In genomic region chr19:7099597-7099921, GRCh38 we compare ENCODE assay signal across 9 cellular contexts. TPM values are rescaled to one million over a fixed set of nuclear protein-coding genes. Genes with fewer than 3 reads are reported as not detected.
DNase-seq lines count a peak whose midpoint lies in the region; ATAC-seq and TF ChIP-seq lines count a peak whose summit lies in the region.
"Had no signal": no experiment of that assay in that cellular context is flagged by ENCODE, and none has a peak within 500 bp of the region (broad histone marks: within the 10 kb centered on the region; RNA-seq: fewer than 3 reads in every experiment).

No MANE protein-coding gene starts in this region.

- TF ChIP-seq POLR2A in HCT116 (IDR thresholded peaks at IDR 0.05; ENCODE audit: borderline replicate concordance, extremely low read depth, insufficient read depth, insufficient read length) = no peak

- H3K27me3 ChIP-seq in HCT116 (ENCODE audit: insufficient read depth, low read length) = no peaks in the 10 kb centered on the region
- no peaks in the 10 kb centered on the region for H3K27me3 ChIP-seq in iPS-18a (ENCODE audit: control insufficient read depth, insufficient read depth, low read length)

- peak overlapping the region; percentile 76 for H3K4me2 ChIP-seq in HCT116 (ENCODE audit: low read length)

- H3K9me2 ChIP-seq in HCT116 (ENCODE audit: insufficient read depth) = no peaks in the 10 kb centered on the region

- H3K36me3 ChIP-seq in HCT116 (ENCODE audit: control insufficient read depth in 1 of 2, insufficient read depth in 2 of 2, low read length in 2 of 2) (no peaks in the 10 kb centered on the region), iPS-18a (ENCODE audit: control insufficient read depth, low read depth, low read length) (no peaks in the 10 kb centered on the region)

- peak overlapping the region; percentile 87 for H3K27ac ChIP-seq in HCT116 (ENCODE audit: low read depth, low read length)
- no peak overlapping the region for H3K27ac ChIP-seq in iPS-18a (ENCODE audit: low read length)

- RAD21 ChIA-PET in HCT116 (lab: Charles Lee; ENCODE audit: low non-redundant PET in 1 of 2, low total read pairs in 2 of 2, uncharacterized antibody in 2 of 2, unreplicated experiment in 2 of 2) = interaction anchor here (0.7 to 1.3 kb wide), 3 partner anchors 195 to 255 kb away, joined by 3 to 6 read pairs (median 4); partner anchors contain the start of gene INSR (in 1 of the 2)

- DNase-seq in HCT116 (ENCODE audit: low read depth, low spot score) (no peak), Ammon's horn (ENCODE audit: low spot score) (no peak), GOT3 (lab: John Stamatoyannopoulos, UW) (no peak), CD1c-positive myeloid dendritic cell (ENCODE audit: extremely low spot score) (no peak)
- no peak for DNase-seq in activated CD8-positive, alpha-beta T cell treated with anti-CD3 and anti-CD28 coated beads for 36 hours
- DNase-seq in stimulated activated CD8-positive, alpha-beta memory T cell treated with anti-CD3 and anti-CD28 coated beads, Interleukin-4, amount 100 ng/mL, for 48 hours = peak; percentile 93

- peak overlapping the region; percentile 84 for H3K27ac Mint-ChIP-seq in activated CD8-positive, alpha-beta T cell treated with anti-CD3 and anti-CD28 coated beads for 36 hours

- no peaks in the 10 kb centered on the region for H4K20me1 ChIP-seq in HCT116 (ENCODE audit: insufficient read depth)

- intact Hi-C loops in HCT116 (cut with micrococcal nuclease) = no loop called here
- intact Hi-C loops in activated CD8-positive, alpha-beta T cell treated with anti-CD3 and anti-CD28 coated beads for 36 hours (cut with micrococcal nuclease) = no loop called here

- CTCF ChIA-PET in HCT116 (lab: Charles Lee) = interaction anchor here (0.6 to 2.0 kb wide), 13 partner anchors 10 to 973 kb away, joined by 3 to 12 read pairs (median 4); partner anchors contain the start of gene TRAPPC5
- CTCF ChIA-PET in activated CD8-positive, alpha-beta T cell treated with anti-CD3 and anti-CD28 coated beads for 36 hours (lab: Charles Lee) = interaction anchor here (0.7 to 5.4 kb wide), 13 partner anchors 31 to 871 kb away, joined by 3 to 57 read pairs (median 4); partner anchors contain the start of gene ARHGEF18

- POLR2A ChIA-PET in HCT116 (lab: Charles Lee) = interaction anchor here (0.7 to 1.2 kb wide), 5 partner anchors 13 to 423 kb away, joined by 3 to 10 read pairs (median 3); partner anchors contain the start of genes MCOLN1 and ZNF557
- POLR2A ChIA-PET in activated CD8-positive, alpha-beta T cell treated with anti-CD3 and anti-CD28 coated beads for 36 hours (lab: Charles Lee) = interaction anchor here (1.0 to 1.1 kb wide), 3 partner anchors 23 to 249 kb away, joined by 3 to 5 read pairs (median 3); partner anchors contain the start of genes ARHGEF18 and ZNF557

- H3K79me2 ChIP-seq in HCT116 (ENCODE audit: insufficient read depth, low read length) = no peaks in the 10 kb centered on the region

- peak overlapping the region; percentile 67 for H3K9ac ChIP-seq in HCT116 (ENCODE audit: low read length)
- peak overlapping the region; percentile 83 for H3K9ac ChIP-seq in iPS-18a (ENCODE audit: low read length)

- H3K27me3 Mint-ChIP-seq in activated CD8-positive, alpha-beta T cell treated with anti-CD3 and anti-CD28 coated beads for 36 hours = no peaks in the 10 kb centered on the region

- H3K9me3 Mint-ChIP-seq in activated CD8-positive, alpha-beta T cell treated with anti-CD3 and anti-CD28 coated beads for 36 hours = peaks cover 28% of the 10 kb centered on the region

- ATAC-seq in HCT116 = no peak
- ATAC-seq in activated CD8-positive, alpha-beta T cell treated with anti-CD3 and anti-CD28 coated beads for 36 hours = no peak
- no peak for ATAC-seq in GM21360 (IDR thresholded peaks at IDR 0.05; ENCODE audit: unreplicated experiment)

- no TSS peak for BruUV-seq in HCT116 (replicated peaks; lab: Mats Ljungman, UMichigan)

- peaks cover 4 to 18% of the 10 kb centered on the region in 2 experiments; a peak in 3 of 4 replicates for H3K4me1 ChIP-seq in HCT116 (ENCODE audit: control insufficient read depth in 1 of 2, insufficient read depth in 2 of 2, low read length in 2 of 2)
- H3K4me1 ChIP-seq in iPS-18a (ENCODE audit: control insufficient read depth, low read depth, low read length) = peaks cover 3% of the 10 kb centered on the region

- H3K36me3 Mint-ChIP-seq in activated CD8-positive, alpha-beta T cell treated with anti-CD3 and anti-CD28 coated beads for 36 hours (ENCODE audit: low read depth) = peaks cover 14% of the 10 kb centered on the region

- H3K4me1 Mint-ChIP-seq in activated CD8-positive, alpha-beta T cell treated with anti-CD3 and anti-CD28 coated beads for 36 hours (ENCODE audit: low read depth) = peaks cover 16% of the 10 kb centered on the region

- peaks cover 0 to 6% of the 10 kb centered on the region in 2 experiments; a peak in 1 of 4 replicates for H3K9me3 ChIP-seq in HCT116 (ENCODE audit: control insufficient read depth in 1 of 2, insufficient read depth in 1 of 2, low read depth in 1 of 2, low read length in 2 of 2)
- peaks cover 6% of the 10 kb centered on the region for H3K9me3 ChIP-seq in iPS-18a (ENCODE audit: control insufficient read depth, low read depth, low read length)

- no peak overlapping the region for H2AFZ ChIP-seq in HCT116 (ENCODE audit: low read depth, low read length, poor library complexity, severe bottlenecking)

- H3K4me3 Mint-ChIP-seq in activated CD8-positive, alpha-beta T cell treated with anti-CD3 and anti-CD28 coated beads for 36 hours = peak overlapping the region; percentile 87

- TF ChIP-seq CTCF in HCT116 (IDR thresholded peaks at IDR 0.05 in 2 of 3, conservative IDR thresholded peaks at IDR 0.05 in 1 of 3; ENCODE audit: borderline replicate concordance in 1 of 3, insufficient read depth in 1 of 3, low read depth in 2 of 3, low read length in 2 of 3) = no peak
- no peak for TF ChIP-seq CTCF in activated CD8-positive, alpha-beta T cell treated with anti-CD3 and anti-CD28 coated beads for 36 hours (IDR thresholded peaks at IDR 0.05)

- no peak for TF ChIP-seq RAD21 in HCT116 (IDR thresholded peaks at IDR 0.05; ENCODE audit: low read depth)

- H3K4me3 ChIP-seq in HCT116 (replicated peaks in 1 of 2; ENCODE audit: low read depth in 1 of 2, low read length in 2 of 2) = peak overlapping the region; percentile 63 to 76
- peak overlapping the region; percentile 67 for H3K4me3 ChIP-seq in iPS-18a (ENCODE audit: low read length)

TF ChIP-seq in HCT116, 20 proteins besides CTCF, POLR2A, EP300 and RAD21 (continues in another document):
- TF ChIP-seq REST (IDR thresholded peaks at IDR 0.05; ENCODE audit: low read depth) = no peak
- TF ChIP-seq, protein P1, sequence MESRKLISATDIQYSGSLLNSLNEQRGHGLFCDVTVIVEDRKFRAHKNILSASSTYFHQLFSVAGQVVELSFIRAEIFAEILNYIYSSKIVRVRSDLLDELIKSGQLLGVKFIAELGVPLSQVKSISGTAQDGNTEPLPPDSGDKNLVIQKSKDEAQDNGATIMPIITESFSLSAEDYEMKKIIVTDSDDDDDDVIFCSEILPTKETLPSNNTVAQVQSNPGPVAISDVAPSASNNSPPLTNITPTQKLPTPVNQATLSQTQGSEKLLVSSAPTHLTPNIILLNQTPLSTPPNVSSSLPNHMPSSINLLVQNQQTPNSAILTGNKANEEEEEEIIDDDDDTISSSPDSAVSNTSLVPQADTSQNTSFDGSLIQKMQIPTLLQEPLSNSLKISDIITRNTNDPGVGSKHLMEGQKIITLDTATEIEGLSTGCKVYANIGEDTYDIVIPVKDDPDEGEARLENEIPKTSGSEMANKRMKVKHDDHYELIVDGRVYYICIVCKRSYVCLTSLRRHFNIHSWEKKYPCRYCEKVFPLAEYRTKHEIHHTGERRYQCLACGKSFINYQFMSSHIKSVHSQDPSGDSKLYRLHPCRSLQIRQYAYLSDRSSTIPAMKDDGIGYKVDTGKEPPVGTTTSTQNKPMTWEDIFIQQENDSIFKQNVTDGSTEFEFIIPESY (IDR thresholded peaks at IDR 0.05; ENCODE audit: extremely low read depth, insufficient replicate concordance, low read length) = no peak
- no peak for TF ChIP-seq EZH2 (IDR thresholded peaks at IDR 0.05)
- TF ChIP-seq EZH2phosphoT487 (IDR thresholded peaks at IDR 0.05; ENCODE audit: borderline replicate concordance) = no peak
- TF ChIP-seq ZFX (IDR thresholded peaks at IDR 0.05) = no peak
- TF ChIP-seq CBX3 (IDR thresholded peaks at IDR 0.05; ENCODE audit: low read depth) = no peak
- no peak for TF ChIP-seq TCF7L2 (IDR thresholded peaks at IDR 0.05; ENCODE audit: borderline replicate concordance, extremely low read depth, insufficient read depth, insufficient read length)

RNA-seq across cellular contexts. Expression of gene ZNF557, which starts 30.1 kb away (rescaled TPM):
- total RNA-seq in HCT116 (2021; ENCODE audit: unreplicated experiment) = 7.8 TPM
- 2.0 and 3.3 TPM in 2 replicates for polyA plus RNA-seq in HCT116 (2012)
- total RNA-seq in activated CD8-positive, alpha-beta T cell treated with anti-CD3 and anti-CD28 coated beads for 36 hours = 1 to 10 TPM; 6.2 to 7.7 TPM

RNA-seq across cellular contexts. Expression of gene MBD3L3, which starts 41.1 kb away (rescaled TPM):
- total RNA-seq in HCT116 (2021; ENCODE audit: unreplicated experiment) = not detected
- not detected in 2 replicates for polyA plus RNA-seq in HCT116 (2012)
- not detected for total RNA-seq in activated CD8-positive, alpha-beta T cell treated with anti-CD3 and anti-CD28 coated beads for 36 hours
- total RNA-seq: renal cortical epithelial cell had no signal

RNA-seq across cellular contexts. Expression of gene MBD3L2, which starts 50.4 kb away (rescaled TPM):
- total RNA-seq in HCT116 (2021; ENCODE audit: unreplicated experiment) = not detected
- not detected in 2 replicates for polyA plus RNA-seq in HCT116 (2012)
- total RNA-seq in activated CD8-positive, alpha-beta T cell treated with anti-CD3 and anti-CD28 coated beads for 36 hours = not detected
- total RNA-seq: renal cortical epithelial cell had no signal

RNA-seq across cellular contexts. Expression of gene MBD3L4, which starts 59.6 kb away (rescaled TPM):
- not detected for total RNA-seq in HCT116 (2021; ENCODE audit: unreplicated experiment)
- polyA plus RNA-seq in HCT116 (2012) = not detected in 2 replicates
- total RNA-seq in activated CD8-positive, alpha-beta T cell treated with anti-CD3 and anti-CD28 coated beads for 36 hours = not detected
- total RNA-seq: renal cortical epithelial cell had no signal
